In the genomic region with DNA sequence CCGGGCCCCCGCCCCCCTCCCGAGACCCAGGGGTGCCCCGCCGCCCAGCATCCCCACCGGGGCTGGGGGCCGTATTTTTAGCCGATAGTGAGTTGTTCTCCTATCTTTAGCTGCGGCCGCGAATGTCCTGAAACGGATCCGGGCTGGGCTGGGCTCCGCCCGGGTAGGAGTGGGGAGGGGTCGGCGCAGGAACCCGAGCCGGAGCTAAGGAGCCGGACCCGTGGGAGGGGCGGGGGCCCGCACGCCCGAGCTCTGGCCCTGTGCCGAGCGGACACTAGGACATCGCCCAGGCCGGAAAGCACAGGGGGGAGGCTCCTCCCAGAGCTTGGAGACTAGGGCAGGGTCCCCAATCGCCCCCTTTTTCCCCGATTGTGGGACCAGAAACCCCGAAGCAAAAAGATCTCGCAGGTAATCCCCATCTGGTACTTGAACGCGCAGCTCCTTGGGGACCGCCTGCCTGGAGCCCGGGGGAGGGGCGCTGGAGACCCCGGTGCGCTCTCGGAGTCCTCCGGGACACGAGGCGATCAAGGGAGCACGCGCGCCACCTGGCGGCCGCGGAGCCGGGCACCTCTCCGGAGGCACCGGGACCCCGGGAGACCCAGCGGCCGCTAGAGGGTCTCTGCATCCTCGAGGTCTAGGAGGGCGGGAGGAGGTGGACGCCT, we compare ENCODE assay signal across 7 cellular contexts.
DNase-seq lines count a peak whose midpoint lies in the region; TF ChIP-seq lines count a peak whose summit lies in the region.

No MANE protein-coding gene starts in this region.

- TF ChIP-seq POLR2A in Raji (IDR thresholded peaks at IDR 0.05; ENCODE audit: insufficient read depth, low read depth, low read length) = peak; percentile 42; the same call in 1 of the 2 replicates

- peak; percentile 87 for DNase-seq in GM13977 (ENCODE audit: low spot score)
- peak; percentile 87 for DNase-seq in KBM-7
- peak; percentile 63 for DNase-seq in activated effector memory CD4-positive, alpha-beta T cell treated with Interleukin-2 at 50 U/mL for 16 hours
- peak; percentile 78 for DNase-seq in fibroblast of pulmonary artery (ENCODE audit: low read depth)

- peak overlapping the region; percentile 95 for H3K4me3 ChIP-seq in fibroblast of pulmonary artery (replicated peaks; ENCODE audit: low read depth, low read length)

- peaks cover 4% of the 10 kb centered on the region for H3K27me3 Mint-ChIP-seq in nephron (ENCODE audit: low read depth)
- peaks cover 9% of the 10 kb centered on the region for H3K27me3 Mint-ChIP-seq in stimulated activated naive CD8-positive, alpha-beta T cell treated with anti-CD3 and anti-CD28 coated beads, Interleukin-15, Interleukin-2, amounts not matched to agents 100 ng/mL and 50 ng/mL, for 24 hours

- TF ChIP-seq CTCF in GM13977 (IDR thresholded peaks at IDR 0.05; ENCODE audit: extremely low read depth, insufficient read depth, missing control alignments) (peak; percentile 95), fibroblast of pulmonary artery (IDR thresholded peaks at IDR 0.05; ENCODE audit: low read length, missing control alignments) (peak; percentile 69), nephron (IDR thresholded peaks at IDR 0.05; ENCODE audit: unreplicated experiment in 3 of 3) (peak; percentile 99)

- no peaks in the 10 kb centered on the region for H3K9me3 Mint-ChIP-seq in nephron
- no peaks in the 10 kb centered on the region for H3K9me3 Mint-ChIP-seq in stimulated activated naive CD8-positive, alpha-beta T cell treated with anti-CD3 and anti-CD28 coated beads, Interleukin-15, Interleukin-2, amounts not matched to agents 100 ng/mL and 50 ng/mL, for 24 hours

- H3K36me3 Mint-ChIP-seq in nephron (ENCODE audit: low read depth) = peaks cover under 1% of the 10 kb centered on the region
- H3K36me3 Mint-ChIP-seq in stimulated activated naive CD8-positive, alpha-beta T cell treated with anti-CD3 and anti-CD28 coated beads, Interleukin-15, Interleukin-2, amounts not matched to agents 100 ng/mL and 50 ng/mL, for 24 hours (ENCODE audit: low read depth) = no peaks in the 10 kb centered on the region

- in situ Hi-C loops in GM13977 (cut with MboI; ENCODE audit: low pct_unique_long_range_greater_than_20kb, low sequenced_read_pairs, unreplicated experiment) (no loop called here), KBM-7 (cut with MboI; ENCODE audit: low pct_unique_long_range_greater_than_20kb, low sequenced_read_pairs) (no loop called here)

- H3K4me1 Mint-ChIP-seq in nephron = peaks cover 46% of the 10 kb centered on the region
- peaks cover 12% of the 10 kb centered on the region for H3K4me1 Mint-ChIP-seq in stimulated activated naive CD8-positive, alpha-beta T cell treated with anti-CD3 and anti-CD28 coated beads, Interleukin-15, Interleukin-2, amounts not matched to agents 100 ng/mL and 50 ng/mL, for 24 hours (ENCODE audit: low read depth)

- peak overlapping the region; percentile 85 to 91 (median 86) for H3K4me3 Mint-ChIP-seq in nephron
- peak overlapping the region; percentile 76 for H3K4me3 Mint-ChIP-seq in stimulated activated naive CD8-positive, alpha-beta T cell treated with anti-CD3 and anti-CD28 coated beads, Interleukin-15, Interleukin-2, amounts not matched to agents 100 ng/mL and 50 ng/mL, for 24 hours

- H3K27ac Mint-ChIP-seq in nephron = peak overlapping the region; percentile 57 to 81 (median 66)
- H3K27ac Mint-ChIP-seq in stimulated activated naive CD8-positive, alpha-beta T cell treated with anti-CD3 and anti-CD28 coated beads, Interleukin-15, Interleukin-2, amounts not matched to agents 100 ng/mL and 50 ng/mL, for 24 hours = no peak overlapping the region

Comparison
In these comparisons a context has a peak if more than half of its experiments do, and no peak if none do; other contexts are left out.
1. Peak in every context shown above with its lines: DNase-seq and H3K4me3 ChIP-seq.